ENCODE assay signal across 20 cellular contexts in the genomic region with DNA sequence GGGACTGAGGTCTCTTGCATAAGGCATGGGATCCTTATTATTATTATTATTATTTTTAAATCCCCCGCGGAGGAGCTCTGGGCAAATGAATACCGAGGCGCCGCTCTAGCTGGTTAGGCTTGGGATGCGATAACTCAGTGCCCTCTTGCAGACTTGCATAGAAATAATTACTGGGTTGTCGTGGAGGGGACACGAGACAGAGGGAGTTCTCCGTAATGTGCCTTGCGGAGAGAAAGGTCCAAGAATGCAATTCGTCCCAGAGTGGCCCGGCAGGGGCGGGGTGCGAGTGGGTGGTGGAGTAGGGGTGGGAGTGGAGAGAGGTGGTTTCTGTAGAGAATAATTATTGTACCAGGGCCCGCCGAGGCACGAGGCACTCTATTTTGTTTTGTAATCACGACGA. TPM values are rescaled to one million over a fixed set of nuclear protein-coding genes. Genes with fewer than 3 reads are reported as not detected.
A peak's percentile ranks its signal among the peaks of the same experiment; 100 is the strongest.
DNase-seq lines count a peak whose midpoint lies in the region; ATAC-seq, FAIRE-seq and TF ChIP-seq lines count a peak whose summit lies in the region.
"Had no signal": no experiment of that assay in that cellular context is flagged by ENCODE, and none has a peak within 500 bp of the region (broad histone marks: within the 10 kb centered on the region; RNA-seq: fewer than 3 reads in every experiment).

No MANE protein-coding gene starts in this region.

- H3K4me3 Mint-ChIP-seq in naive B cell = peak overlapping the region in 5 of 8 donors; percentile 27 to 69 (median 57)

- H3K27me3 ChIP-seq in HepG2 (ENCODE audit: control insufficient read depth in 1 of 2, insufficient read depth in 2 of 2, low read length in 2 of 2) = peaks cover 4 to 87% of the 10 kb centered on the region in 2 experiments

- peaks cover 0 to 9% of the 10 kb centered on the region in 2 donors for H3K36me3 Mint-ChIP-seq in naive B cell
- H3K36me3 Mint-ChIP-seq: CD4-positive, alpha-beta memory T cell had no signal

- no peak overlapping the region for H3K4me3 ChIP-seq in HepG2 (replicated peaks in 1 of 3; ENCODE audit: insufficient read depth in 1 of 3, low read depth in 2 of 3, low read length in 3 of 3)

- CTCF ChIA-PET in HepG2 (lab: Yijun Ruan, JAX; ENCODE audit: low intra/inter-chr PET ratio, low total read pairs) = no interaction called here

- no peak for ATAC-seq in naive B cell (ENCODE audit: low read depth in 2 of 2)
- no peak for ATAC-seq in HepG2
- ATAC-seq: HCT116 had no signal

- H4K20me1 ChIP-seq in HepG2 (ENCODE audit: insufficient read depth, low read length) = no peaks in the 10 kb centered on the region

- POLR2A ChIA-PET in HepG2 (lab: Yijun Ruan, JAX) = no interaction called here

- H3K27ac ChIP-seq in HepG2 (ENCODE audit: extremely low read length, insufficient read depth, low read length) = no peak overlapping the region
- H3K27ac ChIP-seq: epithelial cell of prostate had no signal

- peaks cover 70 to 100% (median 94%) of the 10 kb centered on the region in 3 donors for H3K27me3 Mint-ChIP-seq in naive B cell

- TF ChIP-seq EP300 in HepG2 (IDR thresholded peaks at IDR 0.05; ENCODE audit: low read depth in 2 of 2, low read length in 2 of 2) = no peak
- TF ChIP-seq EP300 in HepG2 (CRISPR knock-in tag; IDR thresholded peaks at IDR 0.05; ENCODE audit: borderline replicate concordance) = no peak

- no peak for FAIRE-seq in HepG2 (lab: Jason Lieb, UNC)
- FAIRE-seq: G401.6, GM18507 had no signal

- no peak for TF ChIP-seq CTCF in HepG2 (CRISPR knock-in tag; IDR thresholded peaks at IDR 0.05)

- DNase-seq in AG08396 (ENCODE audit: low spot score) (peak; percentile 48), EL (peak; percentile 52), ecto neural progenitor cell (ENCODE audit: low spot score) (peak; percentile 52), naive B cell (no peak), GDM1 (lab: John Stamatoyannopoulos, UW) (no peak), LoVo (ENCODE audit: low spot score) (no peak), HepG2 (ENCODE audit: low spot score) (no peak)
- DNase-seq in effector CD4-positive, alpha-beta T cell = no peak
- DNase-seq: activated CD4-positive, alpha-beta T cell treated with anti-CD3 and anti-CD28 coated beads for 48 hours; activated gamma-delta T cell; CD4-positive, alpha-beta memory T cell; cerebellar nuclear complex; NCI-H1930; NCI-H526; stimulated activated CD4-positive, alpha-beta T cell treated with anti-CD3 and anti-CD28 coated beads, Interleukin-15, amount 100 ng/mL, for 24 hours had no signal

- peaks cover 0 to 5% (median under 1%) of the 10 kb centered on the region in 7 donors for H3K9me3 Mint-ChIP-seq in naive B cell

- peak overlapping the region in 1 of 6 donors; percentile 23 for H3K27ac Mint-ChIP-seq in naive B cell
- H3K27ac Mint-ChIP-seq: CD4-positive, alpha-beta memory T cell had no signal

- H3K4me1 Mint-ChIP-seq in naive B cell = peaks cover 2 to 18% (median 8%) of the 10 kb centered on the region in 3 donors

- no peaks in the 10 kb centered on the region for H3K4me1 ChIP-seq in HepG2 (ENCODE audit: insufficient read depth, low read length)

- intact Hi-C loops in HepG2 (cut with micrococcal nuclease; ENCODE audit: unreplicated experiment) = no loop called here

- no peaks in the 10 kb centered on the region for H3K9me3 ChIP-seq in HepG2 (ENCODE audit: low read length)

- TF ChIP-seq RAD21 in HepG2 (CRISPR knock-in tag; IDR thresholded peaks at IDR 0.05) = no peak

- no peaks in the 10 kb centered on the region for H3K79me2 ChIP-seq in HepG2 (ENCODE audit: insufficient read depth, low read length)

- no peaks in the 10 kb centered on the region for H3K36me3 ChIP-seq in HepG2 (replicated peaks in 1 of 2; ENCODE audit: control insufficient read depth in 1 of 2, insufficient read depth in 2 of 2, low read length in 2 of 2)

- no peak for TF ChIP-seq POLR2A in HepG2 (IDR thresholded peaks at IDR 0.05; ENCODE audit: insufficient read depth in 1 of 2, low read depth in 2 of 2, low read length in 2 of 2)

- no peak overlapping the region for H2AFZ ChIP-seq in HepG2 (ENCODE audit: low read length)

- 51% methylated on average over 19 of the region's 19 CpGs for WGBS in HepG2 (ENCODE audit: low lambda C conversion rate)

- BruUV-seq in HepG2 (replicated peaks; lab: Mats Ljungman, UMichigan) = no TSS peak

- in situ Hi-C loops in HepG2 (cut with HindIII; ENCODE audit: extremely low pct_ligation_motif_present, low pct_unique_long_range_greater_than_20kb) = no loop called here

- no peak overlapping the region for H3K9ac ChIP-seq in HepG2 (ENCODE audit: insufficient read depth, low read depth, low read length)

- H3K4me2 ChIP-seq in HepG2 (ENCODE audit: low read depth, low read length) = no peak overlapping the region

TF ChIP-seq in HepG2, 621 proteins besides CTCF, POLR2A, EP300 and RAD21:
- no peak for TF ChIP-seq HNF4A (CRISPR knock-in tag; IDR thresholded peaks at IDR 0.05)

RNA-seq across cellular contexts. Expression of a gene that starts 2.5 kb away (rescaled TPM):
- not detected for polyA plus RNA-seq in naive B cell (ENCODE audit: low read depth in 6 of 6)
- not detected in 2 replicates for total RNA-seq in HepG2 (2016; rRNA removed; fragmentation: Illumina TruSeq; extraction: Trizol)
- not detected in 2 replicates for total RNA-seq in HepG2 (2016; cell fraction: cytosol; rRNA removed; fragmentation: Illumina TruSeq; extraction: Trizol; ENCODE audit: low read depth)
- total RNA-seq in HepG2 (2016; cell fraction: insoluble cytoplasmic fraction; rRNA removed; fragmentation: Illumina TruSeq; extraction: Trizol) = not detected in 2 replicates
- total RNA-seq in HepG2 (2016; cell fraction: membrane; rRNA removed; fragmentation: Illumina TruSeq; extraction: Trizol) = not detected in 2 replicates
- total RNA-seq in HepG2 (2016; cell fraction: nucleus; rRNA removed; fragmentation: Illumina TruSeq; extraction: Trizol) = not detected in 2 replicates
- not detected in 2 replicates for polyA plus RNA-seq in HepG2 (2011; rRNA removed)
- not detected in 2 replicates for polyA plus RNA-seq in HepG2 (2011; cell fraction: cytosol; rRNA removed)
- not detected in 2 replicates for polyA plus RNA-seq in HepG2 (2011; cell fraction: nucleus; rRNA removed)
- polyA plus RNA-seq in HepG2 (2012) = not detected in 2 replicates
- polyA plus RNA-seq in HepG2 (2016; cell fraction: cytosol; fragmentation: Illumina TruSeq; extraction: Trizol; ENCODE audit: low read depth) = not detected in 2 replicates
- polyA plus RNA-seq in HepG2 (2016; cell fraction: insoluble cytoplasmic fraction; fragmentation: Illumina TruSeq; extraction: Trizol; ENCODE audit: low read depth) = not detected in 2 replicates
- polyA plus RNA-seq in HepG2 (2016; cell fraction: membrane; fragmentation: Illumina TruSeq; extraction: Trizol; ENCODE audit: low read depth) = not detected in 2 replicates
- not detected in 2 replicates for polyA plus RNA-seq in HepG2 (2016; cell fraction: nucleus; fragmentation: Illumina TruSeq; extraction: Trizol; ENCODE audit: insufficient read depth, low read depth)
- polyA minus RNA-seq in HepG2 (2011; rRNA and poly(A)+ RNA removed; ENCODE audit: low replicate concordance) = not detected in 2 replicates
- polyA minus RNA-seq in HepG2 (2011; cell fraction: cytosol; rRNA and poly(A)+ RNA removed) = not detected in 2 replicates
- not detected in 2 replicates for polyA minus RNA-seq in HepG2 (2011; cell fraction: nucleus; rRNA and poly(A)+ RNA removed)
- total RNA-seq: CD4-positive, alpha-beta memory T cell; T-helper 2 cell treated with Interferon-gamma antibody and Interleukin-4, amounts not matched to agents 100 ng/mL and 5 ng/mL, for 36 hours had no signal
- polyA plus RNA-seq: CD4-positive, alpha-beta memory T cell had no signal

Comparison
In these comparisons a context has a peak if more than half of its experiments do, and no peak if none do; other contexts are left out.
1. DNase-seq: peak in AG08396 (single experiment), EL (single experiment) and ecto neural progenitor cell (single experiment); none in naive B cell (single experiment), effector CD4-positive, alpha-beta T cell (single experiment), GDM1 (single experiment), LoVo (single experiment) and HepG2 (single experiment).